ENCODE assay signal across 1 cellular context in the genomic region with DNA sequence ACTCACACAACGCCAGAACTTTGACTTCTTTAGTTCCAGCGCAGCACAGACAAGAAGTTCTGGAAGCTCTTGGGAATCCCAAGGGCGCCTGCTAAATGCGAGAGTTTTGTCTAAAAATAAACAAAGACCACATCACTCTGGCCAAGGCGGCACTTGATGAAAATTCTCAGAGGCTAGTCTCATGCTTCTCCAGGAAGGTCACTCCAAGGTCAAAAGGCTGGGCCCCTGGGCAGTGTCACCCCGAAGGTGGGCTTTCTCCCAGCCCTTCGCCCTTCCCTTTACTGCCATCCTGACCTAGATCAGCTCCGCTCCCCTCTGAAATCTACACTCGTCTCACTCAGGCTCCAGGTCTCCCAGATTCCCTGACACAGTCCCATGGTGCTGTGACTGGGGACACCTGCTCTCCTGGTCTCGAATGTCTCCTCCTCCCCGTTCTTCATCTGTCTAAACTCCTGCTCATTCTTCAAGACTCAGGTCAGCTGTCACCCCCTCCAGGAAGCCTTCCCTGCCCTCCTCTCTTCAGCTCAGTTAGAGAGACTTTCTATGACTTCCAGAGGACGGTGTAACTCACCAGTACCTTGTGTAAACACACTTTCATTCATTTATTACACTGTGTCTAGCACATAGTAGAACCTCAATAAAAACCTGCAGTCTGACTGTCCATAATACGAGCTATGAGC.
TF ChIP-seq lines count a peak whose summit lies in the region.

No MANE protein-coding gene starts in this region.

TF ChIP-seq in GM12878, 131 proteins besides CTCF, POLR2A, EP300 and RAD21:
- TF ChIP-seq ESRRA (IDR thresholded peaks at IDR 0.05; ENCODE audit: low read length) (peak; percentile 84; the same call in 1 of the 2 replicates), NR2F1 (conservative IDR thresholded peaks at IDR 0.05) (0 out of 2 replicates have a peak, but pooled peaks have one; percentile 30), KAT2A (conservative IDR thresholded peaks at IDR 0.05; ENCODE audit: control insufficient read depth, low read depth, low read length) (no peak)
